Comparison of ENCODE assay signal across 10 cellular contexts in genomic region chr22:19887251-19887985, GRCh38. TPM values are rescaled to one million over a fixed set of nuclear protein-coding genes. Genes with fewer than 3 reads are reported as not detected.
DNase-seq lines count a peak whose midpoint lies in the region; TF ChIP-seq lines count a peak whose summit lies in the region.
"Had no signal": no experiment of that assay in that cellular context is flagged by ENCODE, and none has a peak within 500 bp of the region (broad histone marks: within the 10 kb centered on the region; RNA-seq: fewer than 3 reads in every experiment).

No MANE protein-coding gene starts in this region.

- intact Hi-C loops in left ventricle myocardium inferior (cut with micrococcal nuclease) = no loop called here
- intact Hi-C loops in ovary (cut with DNase I) = no loop called here

- no peaks in the 10 kb centered on the region for H3K27me3 ChIP-seq in left ventricle myocardium inferior (ENCODE audit: low read depth)
- H3K27me3 ChIP-seq in thymus (ENCODE audit: control insufficient read depth, insufficient read depth) = no peaks in the 10 kb centered on the region
- H3K27me3 ChIP-seq in tibial nerve = no peaks in the 10 kb centered on the region
- no peaks in the 10 kb centered on the region for H3K27me3 ChIP-seq in ovary
- H3K27me3 ChIP-seq: thyroid gland had no signal

- no peak for TF ChIP-seq CTCF in left ventricle myocardium inferior (IDR thresholded peaks at IDR 0.05; ENCODE audit: borderline replicate concordance)
- TF ChIP-seq CTCF in tibial nerve (IDR thresholded peaks at IDR 0.05) = no peak
- TF ChIP-seq CTCF in ovary (IDR thresholded peaks at IDR 0.05) = no peak

- peak overlapping the region; percentile 97 for H3K27ac Mint-ChIP-seq in activated naive CD4-positive, alpha-beta T cell treated with anti-CD3 and anti-CD28 coated beads, Interleukin-2, amount 50 U/mL, for 24 hours

- peaks cover 5% of the 10 kb centered on the region for H3K36me3 ChIP-seq in left ventricle myocardium inferior
- H3K36me3 ChIP-seq in thymus (ENCODE audit: control insufficient read depth, insufficient read depth) = no peaks in the 10 kb centered on the region
- H3K36me3 ChIP-seq in tibial nerve = peaks cover 0 to 52% (median 0%) of the 10 kb centered on the region in 3 donors
- H3K36me3 ChIP-seq in ovary = no peaks in the 10 kb centered on the region
- H3K36me3 ChIP-seq: thyroid gland had no signal

- peaks cover 73% of the 10 kb centered on the region for H3K4me1 Mint-ChIP-seq in activated naive CD4-positive, alpha-beta T cell treated with anti-CD3 and anti-CD28 coated beads, Interleukin-2, amount 50 U/mL, for 24 hours

- H3K4me3 Mint-ChIP-seq in activated naive CD4-positive, alpha-beta T cell treated with anti-CD3 and anti-CD28 coated beads, Interleukin-2, amount 50 U/mL, for 24 hours = peak overlapping the region; percentile 59

- H3K27ac ChIP-seq in left ventricle myocardium inferior (replicated peaks) (no peak overlapping the region), thymus (ENCODE audit: low read depth) (peak overlapping the region; percentile 55), tibial nerve (no peak overlapping the region), ovary (no peak overlapping the region)
- H3K27ac ChIP-seq: thyroid gland had no signal

- H3K36me3 Mint-ChIP-seq in activated naive CD4-positive, alpha-beta T cell treated with anti-CD3 and anti-CD28 coated beads, Interleukin-2, amount 50 U/mL, for 24 hours = no peaks in the 10 kb centered on the region

- H3K9me3 Mint-ChIP-seq in activated naive CD4-positive, alpha-beta T cell treated with anti-CD3 and anti-CD28 coated beads, Interleukin-2, amount 50 U/mL, for 24 hours = no peaks in the 10 kb centered on the region

- no peak for DNase-seq in activated naive CD4-positive, alpha-beta T cell treated with Interleukin-2 at 50 U/mL for 16 hours
- DNase-seq in UCSD-AML1 (lab: John Stamatoyannopoulos, UW; ENCODE audit: unreplicated experiment) = peak; percentile 36
- peak; percentile 7 for DNase-seq in left ventricle myocardium inferior
- no peak for DNase-seq in tibial nerve (ENCODE audit: low spot score in 2 of 2)
- DNase-seq in ecto neural progenitor cell (ENCODE audit: low spot score) = no peak
- no peak for DNase-seq in ovary
- DNase-seq: thyroid gland had no signal

- H3K4me1 ChIP-seq in left ventricle myocardium inferior = peaks cover 17% of the 10 kb centered on the region
- peaks cover 62% of the 10 kb centered on the region for H3K4me1 ChIP-seq in thymus (ENCODE audit: control insufficient read depth, insufficient read depth, low read length)
- H3K4me1 ChIP-seq in tibial nerve = peaks cover 0 to 35% (median 18%) of the 10 kb centered on the region in 4 donors
- peaks cover 7% of the 10 kb centered on the region for H3K4me1 ChIP-seq in ovary (ENCODE audit: insufficient read depth)
- H3K4me1 ChIP-seq: thyroid gland had no signal

- WGBS in thymus = 89% methylated on average over 16 of the region's 16 CpGs
- WGBS in tibial nerve, 2 donors = 88% methylated on average over 15 of the region's 16 CpGs
- WGBS in ovary, 3 donors = 93 to 97% (median 94%) methylated on average over 9 to 16 of the region's 16 CpGs

- TF ChIP-seq EP300 in tibial nerve (IDR thresholded peaks at IDR 0.05) (no peak), ovary (IDR thresholded peaks at IDR 0.05) (no peak)

- no peaks in the 10 kb centered on the region for H3K9me3 ChIP-seq in left ventricle myocardium inferior (replicated peaks)
- no peaks in the 10 kb centered on the region for H3K9me3 ChIP-seq in thymus (ENCODE audit: control insufficient read depth)
- H3K9me3 ChIP-seq in tibial nerve = no peaks in the 10 kb centered on the region
- H3K9me3 ChIP-seq in ovary = no peaks in the 10 kb centered on the region
- H3K9me3 ChIP-seq: thyroid gland had no signal

- H3K4me3 ChIP-seq in left ventricle myocardium inferior = no peak overlapping the region
- no peak overlapping the region for H3K4me3 ChIP-seq in thymus (ENCODE audit: low read length)
- no peak overlapping the region for H3K4me3 ChIP-seq in tibial nerve
- no peak overlapping the region for H3K4me3 ChIP-seq in ovary
- H3K4me3 ChIP-seq: coronary artery, thyroid gland had no signal

- H3K27me3 Mint-ChIP-seq in activated naive CD4-positive, alpha-beta T cell treated with anti-CD3 and anti-CD28 coated beads, Interleukin-2, amount 50 U/mL, for 24 hours = no peaks in the 10 kb centered on the region

- TF ChIP-seq POLR2A in tibial nerve (IDR thresholded peaks at IDR 0.05) (no peak), ovary (IDR thresholded peaks at IDR 0.05) (no peak)

RNA-seq across cellular contexts. Expression of gene GNB1L, which starts 32.7 kb away (rescaled TPM):
- total RNA-seq in left ventricle myocardium inferior (2.9 TPM), tibial nerve (1 to 10 TPM; 2.9 to 8.1 (median 6.3) TPM), ovary (10 to 100 TPM in 2 of 7 donors, 1 to 10 TPM in 5; 3.1 to 14.9 (median 6.0) TPM)
- polyA plus RNA-seq in thymus (11.2 TPM), ovary (1 to 10 TPM in 1 of 2 donors, not detected in 1; 5.1 TPM)

RNA-seq across cellular contexts. Expression of gene RTL10, which starts 32.7 kb away (rescaled TPM):
- total RNA-seq in left ventricle myocardium inferior = 6.6 TPM
- 20.8 TPM for polyA plus RNA-seq in thymus
- total RNA-seq in tibial nerve = 10 to 100 TPM; 10.2 to 13.3 (median 11.4) TPM
- 10 to 100 TPM in 6 of 7 donors, 1 to 10 TPM in 1; 9.1 to 54.3 (median 16.7) TPM for total RNA-seq in ovary
- polyA plus RNA-seq in ovary = 1 to 10 TPM; 7.1 to 7.3 TPM

RNA-seq across cellular contexts. Expression of gene COMT, which starts 54.2 kb away (rescaled TPM):
- total RNA-seq in left ventricle myocardium inferior (81.5 TPM), tibial nerve (100 to 1,000 TPM; 212 to 306 (median 240) TPM), ovary (100 to 1,000 TPM; 143 to 194 (median 161) TPM)
- polyA plus RNA-seq in thymus (74.5 TPM), ovary (100 to 1,000 TPM in 1 of 2 donors, 10 to 100 TPM in 1; 23.1 to 200 TPM)

RNA-seq across cellular contexts. Expression of gene TXNRD2, which starts 54.2 kb away (rescaled TPM):
- 35.2 TPM for total RNA-seq in left ventricle myocardium inferior
- polyA plus RNA-seq in thymus = 24.2 TPM
- 10 to 100 TPM; 34.8 to 40.6 (median 37.8) TPM for total RNA-seq in tibial nerve
- 10 to 100 TPM; 21.3 to 37.3 (median 26.9) TPM for total RNA-seq in ovary
- 10 to 100 TPM; 21.3 to 37.8 TPM for polyA plus RNA-seq in ovary

Comparison
In these comparisons a context has a peak if more than half of its experiments do, and no peak if none do; other contexts are left out.
1. DNase-seq: peak in UCSD-AML1 (single experiment) and left ventricle myocardium inferior (single experiment); none in activated naive CD4-positive, alpha-beta T cell treated with Interleukin-2 at 50 U/mL for 16 hours (single experiment), tibial nerve (0 of 2), ecto neural progenitor cell (single experiment) and ovary (0 of 5).